In genomic region chr19:11622401-11622800, GRCh38 we compare ENCODE assay signal across 9 cellular contexts. TPM values are rescaled to one million over a fixed set of nuclear protein-coding genes. Genes with fewer than 3 reads are reported as not detected.
DNase-seq lines count a peak whose midpoint lies in the region; ATAC-seq, FAIRE-seq and TF ChIP-seq lines count a peak whose summit lies in the region.
"Not testable (repeated sequence)": the region's sequence is repeated elsewhere in the genome, so short reads cannot be mapped to it uniquely, and the experiment has no call there.
"Had no signal": no experiment of that assay in that cellular context is flagged by ENCODE, and none has a peak within 500 bp of the region (broad histone marks: within the 10 kb centered on the region; RNA-seq: fewer than 3 reads in every experiment).

No MANE protein-coding gene starts in this region.

- CTCF ChIA-PET in PC-3 (lab: Charles Lee), result interaction anchor here (0.6 to 0.7 kb wide), 2 partner anchors 13 to 83 kb away, joined by 3 read pairs; no protein-coding TSS in a partner anchor

- H3K27me3 ChIP-seq in GM23248 (replicated peaks; ENCODE audit: insufficient read depth); PC-3 (ENCODE audit: low read length); astrocyte (ENCODE audit: insufficient read depth, low read length); smooth muscle cell (ENCODE audit: low read depth): not testable (repeated sequence)

- not testable (repeated sequence) for FAIRE-seq in astrocyte (lab: Jason Lieb, UNC)

- H3K9me3 ChIP-seq in GM23248 (ENCODE audit: low read depth), result not testable (repeated sequence)
- H3K9me3 ChIP-seq in PC-3 (ENCODE audit: low read length) (peaks cover 13% of the 10 kb centered on the region), astrocyte (ENCODE audit: insufficient read depth, low read depth, low read length) (peaks cover 40% of the 10 kb centered on the region), smooth muscle cell (replicated peaks; ENCODE audit: low read depth) (peaks cover 14% of the 10 kb centered on the region)

- DNase-seq in Daoy (ENCODE audit: low read depth) (peak; percentile 17), GM23248 (peak; percentile 41), PC-3 (peak; percentile 79), astrocyte (ENCODE audit: low read depth) (peak; percentile 14), epithelial cell of esophagus (ENCODE audit: low read depth) (peak; percentile 69), foreskin fibroblast (peak; percentile 6 to 30), kidney tubule cell (ENCODE audit: low spot score) (peak; percentile 86)
- not testable (repeated sequence) for DNase-seq in smooth muscle cell (lab: John Stamatoyannopoulos, UW; ENCODE audit: unreplicated experiment)

- intact Hi-C loops in PC-3 (cut with micrococcal nuclease), result not testable (repeated sequence)

- H4K20me1 ChIP-seq in GM23248 (ENCODE audit: insufficient read depth); PC-3 (ENCODE audit: low read length): not testable (repeated sequence)
- H4K20me1 ChIP-seq in astrocyte (ENCODE audit: insufficient read depth, low read length), result peaks cover 15% of the 10 kb centered on the region
- H4K20me1 ChIP-seq in smooth muscle cell (ENCODE audit: low read depth), result peaks cover 39% of the 10 kb centered on the region

- H3K4me1 ChIP-seq in GM23248 (ENCODE audit: insufficient read depth) (peaks cover 19% of the 10 kb centered on the region), PC-3 (ENCODE audit: insufficient read depth, low read length) (peaks cover 28% of the 10 kb centered on the region), smooth muscle cell (ENCODE audit: low read depth) (peaks cover 16% of the 10 kb centered on the region)
- H3K4me1 ChIP-seq in astrocyte (ENCODE audit: insufficient read depth, low read length), result not testable (repeated sequence)

- peaks cover 39% of the 10 kb centered on the region for H3K9me3 Mint-ChIP-seq in astrocyte (ENCODE audit: unreplicated experiment)

- H3K9me2 ChIP-seq in GM23248 (ENCODE audit: insufficient read depth); PC-3 (replicated peaks; ENCODE audit: low read length): not testable (repeated sequence)

- H3K79me2 ChIP-seq in GM23248 (ENCODE audit: insufficient read depth) (peaks cover 15% of the 10 kb centered on the region; the same call in 1 of the 2 replicates), astrocyte (ENCODE audit: insufficient read depth, low read length) (peaks cover 14% of the 10 kb centered on the region), smooth muscle cell (ENCODE audit: low read depth) (peaks cover 16% of the 10 kb centered on the region)
- H3K79me2 ChIP-seq in PC-3 (ENCODE audit: low read length), result not testable (repeated sequence)

- in situ Hi-C loops in GM23248 (cut with MboI), result not testable (repeated sequence)

- not testable (repeated sequence) for H2AFZ ChIP-seq in GM23248; PC-3 (ENCODE audit: low read length); astrocyte (ENCODE audit: low read depth, low read length); smooth muscle cell (ENCODE audit: low read depth)

- POLR2A ChIA-PET in PC-3 (lab: Charles Lee; ENCODE audit: unreplicated experiment), result interaction anchor here (0.5 kb wide), 1 partner anchor 518 kb away, joined by 3 read pairs; the partner anchor contains the start of gene ZNF20

- peaks cover 54% of the 10 kb centered on the region for H3K36me3 Mint-ChIP-seq in astrocyte (ENCODE audit: low read depth, unreplicated experiment)

- not testable (repeated sequence) for H3K4me3 ChIP-seq in GM23248; PC-3 (ENCODE audit: low read length); astrocyte (ENCODE audit: insufficient read depth, low read depth, low read length); epithelial cell of esophagus (ENCODE audit: low read length); foreskin fibroblast (ENCODE audit: low read depth in 1 of 2, low read length in 2 of 2); smooth muscle cell

- not testable (repeated sequence) for H3K4me3 Mint-ChIP-seq in astrocyte (ENCODE audit: unreplicated experiment)

- H3K36me3 ChIP-seq in GM23248 (ENCODE audit: low read depth) (peaks cover 28% of the 10 kb centered on the region), PC-3 (ENCODE audit: low read depth, low read length) (peaks cover 39% of the 10 kb centered on the region), astrocyte (ENCODE audit: insufficient read depth, low read length) (peaks cover 37% of the 10 kb centered on the region), smooth muscle cell (ENCODE audit: low read depth) (peaks cover 29% of the 10 kb centered on the region)

- peaks cover 13% of the 10 kb centered on the region for H3K4me1 Mint-ChIP-seq in astrocyte (ENCODE audit: low read depth, unreplicated experiment)

- not testable (repeated sequence) for H3K9ac ChIP-seq in GM23248; PC-3 (ENCODE audit: low read length); astrocyte (ENCODE audit: low read length)
- peak overlapping the region; percentile 75 for H3K9ac ChIP-seq in smooth muscle cell (ENCODE audit: low read depth)

- H3K27me3 Mint-ChIP-seq in astrocyte (ENCODE audit: low read depth, unreplicated experiment), result not testable (repeated sequence)

- H3K4me2 ChIP-seq in GM23248 (ENCODE audit: unreplicated experiment); astrocyte (ENCODE audit: low read length): not testable (repeated sequence)
- peak overlapping the region; percentile 91; the same call in 1 of the 2 replicates for H3K4me2 ChIP-seq in PC-3 (ENCODE audit: low read length)
- H3K4me2 ChIP-seq in smooth muscle cell, result peak overlapping the region; percentile 80

- H3K27ac ChIP-seq in GM23248, result peak overlapping the region; percentile 28
- peak overlapping the region; percentile 31 for H3K27ac ChIP-seq in PC-3 (ENCODE audit: low read length)
- not testable (repeated sequence) for H3K27ac ChIP-seq in astrocyte (ENCODE audit: low read depth, low read length)
- H3K27ac ChIP-seq in smooth muscle cell (ENCODE audit: low read depth), result peak overlapping the region; percentile 94

- ATAC-seq in PC-3, result not testable (repeated sequence)

- BruUV-seq in PC-3 (replicated peaks; lab: Mats Ljungman, UMichigan), result not testable (repeated sequence)

- H3K27ac Mint-ChIP-seq in astrocyte (ENCODE audit: unreplicated experiment), result peak overlapping the region; percentile 7

- not testable (repeated sequence) for TF ChIP-seq CTCF in PC-3 (conservative IDR thresholded peaks at IDR 0.05; ENCODE audit: low read depth, low read length); astrocyte (IDR thresholded peaks at IDR 0.05; ENCODE audit: insufficient read depth, low read depth, low read length); epithelial cell of esophagus (IDR thresholded peaks at IDR 0.05; ENCODE audit: insufficient read depth, low read depth, low read length, missing control alignments); foreskin fibroblast (IDR thresholded peaks at IDR 0.05; ENCODE audit: low read depth, low read length); smooth muscle cell (IDR thresholded peaks at IDR 0.05; ENCODE audit: borderline replicate concordance, insufficient read depth, poor library complexity, severe bottlenecking)

- H3F3A ChIP-seq in GM23248 (ENCODE audit: insufficient read depth), result peaks cover 26% of the 10 kb centered on the region; the same call in 1 of the 2 replicates
- H3F3A ChIP-seq in PC-3 (ENCODE audit: low read length, unreplicated experiment), result not testable (repeated sequence)
- peaks cover 19% of the 10 kb centered on the region for H3F3A ChIP-seq in smooth muscle cell (ENCODE audit: low read depth)

- 61 to 64% methylated on average over 3 of the region's 3 CpGs for WGBS in GM23248 (ENCODE audit: low coverage in 1 of 2, low lambda C conversion rate in 2 of 2, missing lambda C conversion rate in 2 of 2), 2 experiments
- 12% methylated on average over 3 of the region's 3 CpGs for WGBS in smooth muscle cell (ENCODE audit: low lambda C conversion rate)

RNA-seq across cellular contexts. Expression of gene ZNF627, which starts 25.1 kb away (rescaled TPM):
- total RNA-seq in Daoy (2014; rRNA removed; shearing (Covaris generic)), result 15.4 and 23.0 TPM in 2 replicates
- total RNA-seq in GM23248 (2014; rRNA removed; shearing (Covaris generic)), result 13.3 and 13.8 TPM in 2 replicates
- 7.2 and 7.7 TPM in 2 replicates for polyA plus RNA-seq in GM23248 (2016; fragmentation: Nextera tagmentation; extraction: Ambion mirVana)
- total RNA-seq in PC-3 (2014; rRNA removed), result 8.5 and 14.2 TPM in 2 replicates
- 20.4 and 20.5 TPM in 2 replicates for total RNA-seq in astrocyte
- 24.1 and 26.9 TPM in 2 replicates for total RNA-seq in smooth muscle cell
- 10.6 and 11.7 TPM in 2 replicates for polyA plus RNA-seq in smooth muscle cell

RNA-seq across cellular contexts. Expression of gene ACP5, which starts 45.0 kb away (rescaled TPM):
- 0.45 and 0.97 TPM in 2 replicates for total RNA-seq in Daoy (2014; rRNA removed; shearing (Covaris generic))
- 0.11 TPM in 1 of 2 replicates, not detected in the other for total RNA-seq in GM23248 (2014; rRNA removed; shearing (Covaris generic))
- polyA plus RNA-seq in GM23248 (2016; fragmentation: Nextera tagmentation; extraction: Ambion mirVana) (0.26 TPM in 1 of 2 replicates, not detected in the other), smooth muscle cell (0.89 and 1.9 TPM in 2 replicates)
- total RNA-seq in PC-3 (2014; rRNA removed) (not detected in 2 replicates), astrocyte (not detected in 2 replicates), smooth muscle cell (1.9 and 19.8 TPM in 2 replicates)
- total RNA-seq: A673 had no signal
